17 cellular contexts compared by ENCODE assay signal in genomic region chr15:40327338-40327917, GRCh38. TPM values are rescaled to one million over a fixed set of nuclear protein-coding genes. Genes with fewer than 3 reads are reported as not detected.
A peak's percentile ranks its signal among the peaks of the same experiment; 100 is the strongest.
DNase-seq lines count a peak whose midpoint lies in the region; FAIRE-seq and TF ChIP-seq lines count a peak whose summit lies in the region.
"Had no signal": no experiment of that assay in that cellular context is flagged by ENCODE, and none has a peak within 500 bp of the region (broad histone marks: within the 10 kb centered on the region; RNA-seq: fewer than 3 reads in every experiment).

No MANE protein-coding gene starts in this region.

- no peak overlapping the region for H2AFZ ChIP-seq in H9 (ENCODE audit: low read length)

- no peak overlapping the region for H2BK120ac ChIP-seq in H9 (ENCODE audit: low read depth, low read length, poor library complexity, severe bottlenecking)

- no peak overlapping the region for H3K14ac ChIP-seq in H9 (ENCODE audit: insufficient read depth, low read length)

- FAIRE-seq in GM19239 (lab: Jason Lieb, UNC), result no peak
- FAIRE-seq: bronchial epithelial cell had no signal

- no peaks in the 10 kb centered on the region for H3K9me3 ChIP-seq in H9 (ENCODE audit: control insufficient read depth, low read depth, low read length)

- no peak overlapping the region for H4K8ac ChIP-seq in H9 (replicated peaks; ENCODE audit: insufficient read length, low read depth, low read length)

- H3K9ac ChIP-seq in H9 (ENCODE audit: extremely low read depth, insufficient read length, low read length), result no peak overlapping the region

- H2BK12ac ChIP-seq in H9 (ENCODE audit: insufficient read length, low read depth, low read length), result no peak overlapping the region

- no peak overlapping the region for H3K23ac ChIP-seq in H9 (ENCODE audit: insufficient read length, low read depth, low read length)

- peaks cover 10% of the 10 kb centered on the region for H3K23me2 ChIP-seq in H9 (ENCODE audit: insufficient read length, low read depth, low read length, poor library complexity, severe bottlenecking)

- H3K18ac ChIP-seq in H9 (ENCODE audit: insufficient read length, low read depth, low read length), result no peak overlapping the region

- H3K79me2 ChIP-seq in H9 (ENCODE audit: insufficient read depth, low read length), result no peaks in the 10 kb centered on the region

- no peak overlapping the region for H3K27ac ChIP-seq in H9 (ENCODE audit: insufficient read length, low read depth, low read length)

- no peak overlapping the region for H3T11ph ChIP-seq in H9 (ENCODE audit: low read length)

- intact Hi-C loops in posterior vena cava (cut with DNase I), result no loop called here

- H3K4me3 ChIP-seq in fibroblast of villous mesenchyme (ENCODE audit: low read depth, low read length), result peak overlapping the region; percentile 12

- no peak overlapping the region for H2BK5ac ChIP-seq in H9 (ENCODE audit: insufficient read length, low read length)

- no peaks in the 10 kb centered on the region for H3K27me3 ChIP-seq in H9 (ENCODE audit: insufficient read depth, low read length)

- no peak overlapping the region for H3K4ac ChIP-seq in H9 (ENCODE audit: low read depth, low read length)

- TF ChIP-seq CTCF in H9 (conservative IDR thresholded peaks at IDR 0.05) (no peak), fibroblast of villous mesenchyme (IDR thresholded peaks at IDR 0.05; ENCODE audit: insufficient read depth, low read depth, low read length) (no peak)

- H3K4me1 ChIP-seq in H9 (ENCODE audit: insufficient read depth, low read length), result peaks cover 25% of the 10 kb centered on the region; the same call in 1 of the 2 replicates

- DNase-seq in H9, result no peak
- peak; percentile 41 to 82 for DNase-seq in NCI-H524 (lab: John Stamatoyannopoulos, UW)
- no peak for DNase-seq in fibroblast of villous mesenchyme (ENCODE audit: low read depth)
- DNase-seq in posterior vena cava (ENCODE audit: low spot score), result peak; percentile 43
- no peak for DNase-seq in stimulated activated CD4-positive, alpha-beta T cell treated with anti-CD3 and anti-CD28 coated beads, Interleukin-2, amount 100 ng/mL, for 24 hours
- DNase-seq in GM19239 (ENCODE audit: insufficient read length, low spot score), result no peak
- no peak for DNase-seq in NCI-H2196 (lab: John Stamatoyannopoulos, UW; ENCODE audit: unreplicated experiment)
- DNase-seq: activated CD4-positive, alpha-beta T cell treated with anti-CD3 and anti-CD28 coated beads, Interleukin-2, amount 50 U/mL, for 4 hours; CD4-positive, alpha-beta T cell; erythroblast; PC-3; stimulated activated CD4-positive, alpha-beta T cell treated with anti-CD3 and anti-CD28 coated beads, Interleukin-4, amount 100 ng/mL, for 4 hours; stimulated activated naive CD4-positive, alpha-beta T cell treated with Interleukin-2 at 50 U/mL for 16 hours had no signal

- peaks cover 57 to 58% of the 10 kb centered on the region in 2 experiments for H3K4me1 Mint-ChIP-seq in H9
- H3K4me1 Mint-ChIP-seq: activated T-helper 17 cell treated with anti-CD3 and anti-CD28 coated beads, Interleukin-2, amount 50 U/mL, for 72 hours had no signal

- no peaks in the 10 kb centered on the region for H4K20me1 ChIP-seq in H9 (ENCODE audit: control insufficient read depth, insufficient read depth, insufficient read length)

- no peak overlapping the region for H2BK20ac ChIP-seq in H9 (ENCODE audit: low read depth, low read length, poor library complexity, severe bottlenecking)

- H3K79me1 ChIP-seq in H9 (ENCODE audit: insufficient read depth, low read depth, low read length, poor library complexity, severe bottlenecking), result no peaks in the 10 kb centered on the region

- peaks cover 0 to 6% of the 10 kb centered on the region in 2 experiments; a peak in 1 of 5 replicates for H3K9me3 Mint-ChIP-seq in H9
- H3K9me3 Mint-ChIP-seq: activated T-helper 17 cell treated with anti-CD3 and anti-CD28 coated beads, Interleukin-2, amount 50 U/mL, for 72 hours; CD4-positive, alpha-beta T cell had no signal

- peak overlapping the region; percentile 25 to 83 (median 72); a peak in 5 of 7 replicates for H3K27ac Mint-ChIP-seq in H9
- H3K27ac Mint-ChIP-seq: activated T-helper 17 cell treated with anti-CD3 and anti-CD28 coated beads, Interleukin-2, amount 50 U/mL, for 72 hours; CD4-positive, alpha-beta T cell had no signal

- no peak overlapping the region for H4K91ac ChIP-seq in H9 (ENCODE audit: insufficient read length, low read depth, low read length)

- peaks cover 22% of the 10 kb centered on the region for H3K27me3 Mint-ChIP-seq in H9 (ENCODE audit: low read depth)
- H3K27me3 Mint-ChIP-seq: activated T-helper 17 cell treated with anti-CD3 and anti-CD28 coated beads, Interleukin-2, amount 50 U/mL, for 72 hours; CD4-positive, alpha-beta T cell had no signal

- no peak overlapping the region for H3K56ac ChIP-seq in H9 (ENCODE audit: insufficient read length, low read depth, low read length)

- peak overlapping the region; percentile 40 to 55 for H3K4me3 Mint-ChIP-seq in H9
- H3K4me3 Mint-ChIP-seq: activated T-helper 17 cell treated with anti-CD3 and anti-CD28 coated beads, Interleukin-2, amount 50 U/mL, for 72 hours; CD4-positive, alpha-beta T cell had no signal

- peaks cover 4 to 27% (median 13%) of the 10 kb centered on the region in 3 experiments; a peak in 6 of 7 replicates for H3K36me3 Mint-ChIP-seq in H9 (ENCODE audit: insufficient read depth in 1 of 3, low read depth in 3 of 3)

- H2BK15ac ChIP-seq in H9 (ENCODE audit: low read depth, low read length), result no peak overlapping the region

- H3K4me2 ChIP-seq in H9 (ENCODE audit: insufficient read depth, insufficient read length, low read length), result peak overlapping the region; percentile 3

- no peak overlapping the region for H2AK5ac ChIP-seq in H9 (ENCODE audit: insufficient read length, low read length)

- no peak overlapping the region for H4K5ac ChIP-seq in H9 (ENCODE audit: insufficient read length, low read depth, low read length)

- no CpG with 5 or more reads among the region's 9 CpGs for WGBS in H9 (ENCODE audit: extremely low coverage, insufficient read length, low lambda C conversion rate)

RNA-seq across cellular contexts. Expression of gene INAFM2, which starts 3.9 kb away (rescaled TPM):
- total RNA-seq in H9 (2021) (23.1 and 25.4 TPM in 2 replicates), fibroblast of villous mesenchyme (11.9 and 16.8 TPM in 2 replicates), posterior vena cava (10 to 100 TPM; 25.3 to 27.1 TPM)

RNA-seq across cellular contexts. Expression of gene CCDC9B, which starts 13.3 kb away (rescaled TPM):
- total RNA-seq in H9 (2021) (0.48 and 0.50 TPM in 2 replicates), fibroblast of villous mesenchyme (35.4 and 40.3 TPM in 2 replicates), posterior vena cava (10 to 100 TPM; 29.2 to 31.2 TPM)

RNA-seq across cellular contexts. Expression of gene PLCB2, which starts 19.7 kb away (rescaled TPM):
- total RNA-seq in H9 (2021), result 5.7 and 7.4 TPM in 2 replicates
- total RNA-seq in fibroblast of villous mesenchyme, result 0.43 and 0.64 TPM in 2 replicates
- total RNA-seq in posterior vena cava, result 10 to 100 TPM; 20.8 to 29.0 TPM
- total RNA-seq: bronchial epithelial cell, renal cortical epithelial cell had no signal

RNA-seq across cellular contexts. Expression of gene PHGR1, which starts 23.4 kb away (rescaled TPM):
- not detected in 2 replicates for total RNA-seq in H9 (2021)
- total RNA-seq in fibroblast of villous mesenchyme, result not detected in 2 replicates
- not detected for total RNA-seq in posterior vena cava
- total RNA-seq: activated T-helper 17 cell treated with anti-CD3 and anti-CD28 coated beads, Interleukin-2, amount 50 U/mL, for 72 hours; bronchial epithelial cell; CD4-positive, alpha-beta T cell; PC-3; renal cortical epithelial cell; T-helper 2 cell treated with Interferon-gamma antibody and Interleukin-4, amounts not matched to agents 100 ng/mL and 5 ng/mL, for 36 hours had no signal

RNA-seq across cellular contexts. Expression of gene DISP2, which starts 30.6 kb away (rescaled TPM):
- total RNA-seq in H9 (2021) (0.59 and 1.3 TPM in 2 replicates), fibroblast of villous mesenchyme (under 0.01 TPM in 2 replicates), posterior vena cava (under 1 TPM; 0.05 to 0.32 TPM)

Comparison
In these comparisons a context has a peak if more than half of its experiments do, and no peak if none do; other contexts are left out.
1. DNase-seq: peak in NCI-H524 (2 of 2) and posterior vena cava (single experiment); none in H9 (single experiment), fibroblast of villous mesenchyme (single experiment), stimulated activated CD4-positive, alpha-beta T cell treated with anti-CD3 and anti-CD28 coated beads, Interleukin-2, amount 100 ng/mL, for 24 hours (0 of 2), GM19239 (single experiment) and NCI-H2196 (single experiment).
2. RNA of gene CCDC9B, which starts 13.3 kb away (total RNA-seq): 35.4 to 40.3 TPM in fibroblast of villous mesenchyme and 29.2 to 31.2 TPM in posterior vena cava; 0.48 to 0.50 TPM in H9; every median in the first group is over 10 times any median in the second.